ENCODE assay signal across 8 cellular contexts in the genomic region with DNA sequence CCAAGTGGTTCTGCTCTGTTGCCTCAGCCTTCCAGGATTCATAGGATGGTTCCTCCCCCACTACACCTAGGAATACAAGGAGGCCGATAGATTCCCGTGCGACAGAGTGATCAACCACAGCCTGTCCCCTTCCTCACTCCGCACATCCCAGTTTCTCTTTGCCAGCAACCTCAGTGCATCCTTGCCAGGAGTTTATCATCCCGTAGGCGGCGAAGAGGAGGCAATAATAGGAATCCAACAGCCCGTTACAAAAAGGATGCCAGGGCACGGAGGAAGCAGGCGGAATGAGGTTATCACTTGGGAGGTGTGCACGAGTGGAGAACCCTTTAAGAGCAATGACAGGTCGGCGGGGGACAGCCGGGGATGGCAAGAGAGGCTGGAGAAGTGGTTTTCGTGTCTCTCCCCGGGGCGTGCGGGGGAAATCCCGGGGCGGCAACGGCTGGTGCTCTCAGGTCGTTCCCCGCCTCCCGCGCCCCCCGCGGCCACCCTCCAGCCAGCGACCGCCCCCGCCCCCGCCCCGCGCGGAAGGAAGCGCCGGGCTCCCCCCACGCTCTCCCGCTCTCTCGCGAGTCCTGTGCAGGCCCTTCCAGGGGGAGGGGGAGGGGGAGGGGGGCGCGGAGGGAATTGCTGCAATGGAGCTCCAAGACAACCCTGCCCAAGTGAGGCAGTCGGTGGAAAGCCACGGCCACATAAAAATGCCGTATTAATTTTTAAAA. TPM values are rescaled to one million over a fixed set of nuclear protein-coding genes. Genes with fewer than 3 reads are reported as not detected.
DNase-seq lines count a peak whose midpoint lies in the region; ATAC-seq and TF ChIP-seq lines count a peak whose summit lies in the region.

No MANE protein-coding gene starts in this region.

- no peak for DNase-seq in AG09309 (ENCODE audit: low read depth)
- peak; percentile 1 for DNase-seq in NCI-H524 treated with DMSO at 0.1 percent for 48 hours (lab: John Stamatoyannopoulos, UW)
- DNase-seq in activated CD8-positive, alpha-beta memory T cell treated with anti-CD3 and anti-CD28 coated beads, Interleukin-2, amount 50 U/mL, for 48 hours: peak; percentile 72
- peak; percentile 70 for DNase-seq in endothelial cell (ENCODE audit: low spot score)
- DNase-seq in stimulated activated CD8-positive, alpha-beta memory T cell treated with anti-CD3 and anti-CD28 coated beads, Interleukin-4, amount 100 ng/mL, for 24 hours (ENCODE audit: low read depth): peak; percentile 54

- peaks cover 23% of the 10 kb centered on the region for H3K4me1 Mint-ChIP-seq in endothelial cell (ENCODE audit: unreplicated experiment)

- ATAC-seq in GM19463 (IDR thresholded peaks at IDR 0.05; ENCODE audit: unreplicated experiment) (peak; percentile 4), HG03280 (IDR thresholded peaks at IDR 0.05; ENCODE audit: unreplicated experiment) (no peak)

- no peaks in the 10 kb centered on the region for H3K9me3 Mint-ChIP-seq in endothelial cell (ENCODE audit: unreplicated experiment)

- H3K4me3 Mint-ChIP-seq in endothelial cell (ENCODE audit: unreplicated experiment): peak overlapping the region; percentile 99

- no peak for TF ChIP-seq CTCF in AG09309 (IDR thresholded peaks at IDR 0.05; ENCODE audit: control insufficient read depth, insufficient read depth, low read depth, low read length, missing control alignments)
- TF ChIP-seq CTCF in endothelial cell (IDR thresholded peaks at IDR 0.05; ENCODE audit: unreplicated experiment): no peak

- H3K9me3 ChIP-seq in mononuclear cell (ENCODE audit: low read depth, low read length): no peaks in the 10 kb centered on the region

- H3K27ac Mint-ChIP-seq in endothelial cell (ENCODE audit: unreplicated experiment): peak overlapping the region; percentile 89

- H3K4me3 ChIP-seq in AG09309 (ENCODE audit: control insufficient read depth, low read depth, low read length): peak overlapping the region; percentile 82
- H3K4me3 ChIP-seq in mononuclear cell (ENCODE audit: low read length): peak overlapping the region; percentile 65

- H3K36me3 Mint-ChIP-seq in endothelial cell (ENCODE audit: low read depth, unreplicated experiment): peaks cover 8% of the 10 kb centered on the region

- H3K27me3 Mint-ChIP-seq in endothelial cell (ENCODE audit: unreplicated experiment): peaks cover 19% of the 10 kb centered on the region

- H3K27me3 ChIP-seq in mononuclear cell (ENCODE audit: insufficient read depth, low read length): peaks cover 4% of the 10 kb centered on the region

- H3K4me1 ChIP-seq in mononuclear cell (ENCODE audit: insufficient read depth, low read length): peaks cover 33% of the 10 kb centered on the region

RNA-seq across cellular contexts. Expression of gene PPP3CA, which starts 1.6 kb away (rescaled TPM):
- total RNA-seq in endothelial cell (ENCODE audit: unreplicated experiment) (60.5 TPM), mononuclear cell (19.3 TPM)
